In the genomic region with DNA sequence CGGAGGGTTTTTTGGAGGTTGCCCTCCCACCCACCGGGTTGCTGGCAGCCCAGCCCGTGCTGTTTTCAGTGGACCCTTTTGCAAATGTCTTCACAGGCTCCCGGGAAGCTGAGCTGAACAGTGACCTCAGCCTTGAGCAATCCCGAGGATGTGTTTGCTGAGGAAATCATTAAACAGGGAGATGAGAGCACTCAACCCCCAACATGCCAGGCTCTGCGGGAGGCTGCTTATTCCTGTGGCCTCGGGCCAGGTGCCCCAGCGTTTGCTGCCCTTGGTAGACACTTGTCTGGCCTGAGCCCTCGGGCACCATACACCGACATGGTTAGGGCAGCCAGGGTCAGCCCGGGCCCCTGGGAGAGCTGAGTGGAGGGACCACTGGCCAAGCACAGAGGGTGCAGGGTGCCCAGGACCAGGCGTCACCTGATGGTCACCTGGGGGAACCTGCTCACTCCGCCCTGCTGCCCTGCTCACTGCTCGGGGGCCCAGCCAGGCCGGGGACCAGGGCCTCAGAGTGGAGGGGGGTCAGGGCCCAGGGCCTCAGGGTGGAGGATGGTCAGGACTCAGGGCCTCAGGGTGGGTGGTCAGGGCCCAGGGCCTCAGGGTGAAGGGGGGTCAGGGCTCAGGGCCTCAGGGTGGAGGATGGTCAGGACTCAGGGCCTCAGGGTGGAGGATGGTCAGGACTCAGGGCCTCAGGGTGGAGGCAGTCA, we compare ENCODE assay signal across 10 cellular contexts. TPM values are rescaled to one million over a fixed set of nuclear protein-coding genes. Genes with fewer than 3 reads are reported as not detected.
DNase-seq lines count a peak whose midpoint lies in the region; ATAC-seq and TF ChIP-seq lines count a peak whose summit lies in the region.
"Had no signal": no experiment of that assay in that cellular context is flagged by ENCODE, and none has a peak within 500 bp of the region (broad histone marks: within the 10 kb centered on the region; RNA-seq: fewer than 3 reads in every experiment).

No MANE protein-coding gene starts in this region.

- no peak for TF ChIP-seq CTCF in fibroblast of pulmonary artery (IDR thresholded peaks at IDR 0.05; ENCODE audit: low read length, missing control alignments)
- no peak for TF ChIP-seq CTCF in ovary (IDR thresholded peaks at IDR 0.05)

- H4K20me1 ChIP-seq in Karpas-422 (ENCODE audit: insufficient read depth, low read depth, low read length): no peaks in the 10 kb centered on the region

- in situ Hi-C loops in HAP-1 (cut with MboI; ENCODE audit: low sequenced_read_pairs): no loop called here

- H3K9me3 ChIP-seq in ovary: no peaks in the 10 kb centered on the region
- no peaks in the 10 kb centered on the region for H3K9me3 ChIP-seq in HAP-1
- H3K9me3 ChIP-seq in Karpas-422 (ENCODE audit: low read length): no peaks in the 10 kb centered on the region
- H3K9me3 ChIP-seq: adrenal gland had no signal

- no peak overlapping the region for H3K4me3 ChIP-seq in fibroblast of pulmonary artery (replicated peaks; ENCODE audit: low read depth, low read length)
- no peak overlapping the region for H3K4me3 ChIP-seq in ovary
- H3K4me3 ChIP-seq in HAP-1: no peak overlapping the region
- no peak overlapping the region for H3K4me3 ChIP-seq in Karpas-422 (ENCODE audit: low read length)
- H3K4me3 ChIP-seq: adrenal gland had no signal

- TF ChIP-seq EP300 in ovary (IDR thresholded peaks at IDR 0.05): no peak

- peaks cover 13% of the 10 kb centered on the region for H3K4me1 ChIP-seq in ovary (ENCODE audit: insufficient read depth)
- H3K4me1 ChIP-seq in HAP-1: no peaks in the 10 kb centered on the region
- H3K4me1 ChIP-seq in Karpas-422 (ENCODE audit: low read length): no peaks in the 10 kb centered on the region
- H3K4me1 ChIP-seq: adrenal gland had no signal

- no peak overlapping the region for H2AFZ ChIP-seq in Karpas-422 (ENCODE audit: low read length)

- H3K79me2 ChIP-seq in Karpas-422 (ENCODE audit: low read length): no peaks in the 10 kb centered on the region

- H3K9ac ChIP-seq in Karpas-422 (ENCODE audit: low read length): no peak overlapping the region

- no peak for TF ChIP-seq POLR2A in ovary (IDR thresholded peaks at IDR 0.05)

- H3K27me3 ChIP-seq in ovary: no peaks in the 10 kb centered on the region
- no peaks in the 10 kb centered on the region for H3K27me3 ChIP-seq in HAP-1 (ENCODE audit: low read depth)
- H3K27me3 ChIP-seq in Karpas-422 (ENCODE audit: low read length): no peaks in the 10 kb centered on the region
- H3K27me3 ChIP-seq: adrenal gland had no signal

- no peak overlapping the region for H3K27ac ChIP-seq in ovary
- no peak overlapping the region for H3K27ac ChIP-seq in Karpas-422 (ENCODE audit: low read length)

- H3K9me2 ChIP-seq in Karpas-422 (replicated peaks; ENCODE audit: insufficient read depth, low read length): no peaks in the 10 kb centered on the region

- WGBS in ovary, 3 donors: 29 to 46% (median 41%) methylated on average over 13 to 15 of the region's 15 CpGs

- intact Hi-C loops in ovary (cut with DNase I): no loop called here

- no peak for ATAC-seq in HG03095 (IDR thresholded peaks at IDR 0.05; ENCODE audit: unreplicated experiment)

- DNase-seq in EL: peak; percentile 95
- peak; percentile 92 for DNase-seq in NCI-H69 (lab: John Stamatoyannopoulos, UW)
- DNase-seq in fibroblast of pulmonary artery (ENCODE audit: low read depth): peak; percentile 85
- DNase-seq in ovary: peak in 4 of 5 donors; percentile 37 to 68 (median 51)
- DNase-seq in HAP-1 (ENCODE audit: low spot score in 2 of 2): no peak
- no peak for DNase-seq in Karpas-422
- DNase-seq in NOMO-1 treated with DMSO at 0.1 percent for 48 hours (lab: John Stamatoyannopoulos, UW; ENCODE audit: unreplicated experiment): no peak
- DNase-seq: NK-92 treated with Interleukin-12 subunit alpha and Interleukin-12 subunit beta, amount 100 ng/mL, for 24 hours had no signal

- H3K36me3 ChIP-seq in ovary: no peaks in the 10 kb centered on the region
- no peaks in the 10 kb centered on the region for H3K36me3 ChIP-seq in HAP-1 (replicated peaks)
- no peaks in the 10 kb centered on the region for H3K36me3 ChIP-seq in Karpas-422 (ENCODE audit: insufficient read depth, low read length)
- H3K36me3 ChIP-seq: adrenal gland had no signal

- H3K4me2 ChIP-seq in Karpas-422 (ENCODE audit: low read depth, low read length, poor library complexity, severe bottlenecking): no peak overlapping the region

RNA-seq across cellular contexts. Expression of a gene that starts 42.5 kb away (rescaled TPM):
- total RNA-seq in ovary: 10 to 100 TPM; 26.2 to 48.2 (median 40.1) TPM
- 10 to 100 TPM; 25.7 to 52.9 TPM for polyA plus RNA-seq in ovary
- total RNA-seq in Karpas-422 (2014; rRNA removed; shearing (Covaris generic); ENCODE audit: low replicate concordance): 10.5 and 18.0 TPM in 2 replicates

Comparison
In these comparisons a context has a peak if more than half of its experiments do, and no peak if none do; other contexts are left out.
1. DNase-seq: peak in EL (single experiment), NCI-H69 (single experiment), fibroblast of pulmonary artery (single experiment) and ovary (4 of 5); none in HAP-1 (0 of 2), Karpas-422 (single experiment) and NOMO-1 treated with DMSO at 0.1 percent for 48 hours (single experiment).